7 cellular contexts compared by ENCODE assay signal in the genomic region with DNA sequence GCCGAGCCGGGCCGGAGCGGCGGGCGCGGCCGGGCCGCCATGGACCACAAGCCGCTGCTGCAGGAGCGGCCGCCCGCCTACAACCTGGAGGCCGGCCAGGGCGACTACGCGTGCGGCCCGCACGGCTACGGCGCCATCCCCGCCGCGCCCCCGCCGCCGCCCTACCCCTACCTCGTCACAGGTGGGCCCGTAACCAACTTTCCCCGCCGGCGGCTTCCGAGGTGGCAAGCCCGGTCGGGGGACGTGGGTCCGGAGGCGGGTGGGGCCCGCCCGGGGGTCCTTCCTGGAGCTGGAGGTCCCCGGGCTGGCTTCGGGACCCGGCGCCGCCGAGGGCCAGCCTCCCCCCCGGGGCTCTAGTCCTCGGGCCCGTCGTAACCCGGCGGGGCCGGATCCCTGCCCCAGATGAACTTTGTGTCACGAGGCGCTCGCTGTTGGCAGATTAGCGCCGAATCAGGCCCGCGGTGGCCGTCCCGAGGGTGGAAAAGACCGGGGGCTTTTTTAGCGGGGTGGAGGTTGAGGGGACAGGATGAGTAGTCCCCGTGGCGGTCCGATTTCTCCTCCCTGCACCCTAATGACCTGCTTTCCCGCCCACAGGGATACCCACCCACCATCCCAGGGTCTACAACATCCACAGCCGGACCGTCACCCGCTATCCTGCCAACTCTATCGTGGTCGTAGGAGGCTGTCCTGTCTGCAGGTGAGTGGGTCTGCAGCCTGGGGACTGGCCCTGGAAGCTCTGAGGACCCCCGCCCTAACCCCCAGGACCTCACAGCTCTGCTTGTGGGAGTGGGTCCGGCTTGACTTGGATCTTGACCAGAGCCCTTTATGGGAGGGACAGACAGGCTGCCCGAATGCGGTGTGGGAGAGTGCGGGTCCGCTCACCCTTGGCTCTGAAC. TPM values are rescaled to one million over a fixed set of nuclear protein-coding genes. Genes with fewer than 3 reads are reported as not detected.
A peak's percentile ranks its signal among the peaks of the same experiment; 100 is the strongest.
DNase-seq lines count a peak whose midpoint lies in the region; ATAC-seq and TF ChIP-seq lines count a peak whose summit lies in the region.

No MANE protein-coding gene starts in this region.

- DNase-seq in HAP-1 (ENCODE audit: low spot score in 2 of 2) (peak in 1 of 2 experiments; percentile 48), NT2/D1 (ENCODE audit: low read depth, low spot score) (no peak), right lobe of liver (peak; percentile 57 to 75 (median 73))
- peak; percentile 45 for DNase-seq in stimulated activated naive CD8-positive, alpha-beta T cell treated with anti-CD3 and anti-CD28 coated beads, Interleukin-15, Interleukin-2, amounts not matched to agents 100 U/mL and 50 U/mL, for 24 hours
- no peak for DNase-seq in effector CD4-positive, alpha-beta T cell

- H3K9me3 Mint-ChIP-seq in brain = no peaks in the 10 kb centered on the region

- peak overlapping the region; percentile 76 for H3K9ac ChIP-seq in NT2/D1 (ENCODE audit: insufficient read length, low read depth)

- H3K9me3 ChIP-seq in HAP-1 = no peaks in the 10 kb centered on the region
- H3K9me3 ChIP-seq in NT2/D1 (ENCODE audit: insufficient read depth, low read length) = no peaks in the 10 kb centered on the region
- no peaks in the 10 kb centered on the region for H3K9me3 ChIP-seq in right lobe of liver

- TF ChIP-seq CTCF in brain (conservative IDR thresholded peaks at IDR 0.05) = no peak
- no peak for TF ChIP-seq CTCF in right lobe of liver (IDR thresholded peaks at IDR 0.05)

- in situ Hi-C loops in HAP-1 (cut with MboI; ENCODE audit: low sequenced_read_pairs) = no loop called here

- H3K4me3 ChIP-seq in HAP-1 = peak overlapping the region; percentile 71
- peak overlapping the region; percentile 72 for H3K4me3 ChIP-seq in NT2/D1 (ENCODE audit: insufficient read length, low read depth)
- peak overlapping the region; percentile 63 to 90 (median 82) for H3K4me3 ChIP-seq in right lobe of liver

- H3K4me1 ChIP-seq in HAP-1 (peaks cover 6% of the 10 kb centered on the region), NT2/D1 (ENCODE audit: insufficient read depth, insufficient read length) (peaks cover 28% of the 10 kb centered on the region), right lobe of liver (peaks cover 0 to 56% (median 19%) of the 10 kb centered on the region in 4 donors)

- peak overlapping the region; percentile 95 to 98 (median 98) for H3K27ac ChIP-seq in right lobe of liver

- peaks cover 4% of the 10 kb centered on the region for H3K27me3 Mint-ChIP-seq in brain

- H3K36me3 ChIP-seq in HAP-1 (replicated peaks) = peaks cover 21% of the 10 kb centered on the region
- peaks cover 34% of the 10 kb centered on the region for H3K36me3 ChIP-seq in NT2/D1 (ENCODE audit: insufficient read depth, insufficient read length, low read length)
- H3K36me3 ChIP-seq in right lobe of liver = no peaks in the 10 kb centered on the region

- intact Hi-C loops in right lobe of liver (cut with DNase I) = no loop called here

- WGBS in right lobe of liver (ENCODE audit: insufficient coverage, low coverage, low lambda C conversion rate, missing lambda C conversion rate) = 0% methylated on average over 1 of the region's 80 CpGs

- peak overlapping the region; percentile 69 to 97 (median 94) for H3K27ac Mint-ChIP-seq in brain

- H3K4me1 Mint-ChIP-seq in brain = peaks cover 51% of the 10 kb centered on the region

- H3K4me3 Mint-ChIP-seq in brain = peak overlapping the region; percentile 85 to 97 (median 93)

- TF ChIP-seq POLR2A in right lobe of liver (IDR thresholded peaks at IDR 0.05) = peak; percentile 12

- H3K36me3 Mint-ChIP-seq in brain = peaks cover 9% of the 10 kb centered on the region

- peak; percentile 30 for ATAC-seq in GM18520 (IDR thresholded peaks at IDR 0.05; ENCODE audit: unreplicated experiment)
- ATAC-seq in right lobe of liver = peak in 1 of 4 donors; percentile 1
- ATAC-seq in stimulated activated naive CD8-positive, alpha-beta T cell treated with anti-CD3 and anti-CD28 coated beads, Interleukin-15, Interleukin-2, amounts not matched to agents 100 U/mL and 50 U/mL, for 24 hours = peak; percentile 20

- no peaks in the 10 kb centered on the region for H3K27me3 ChIP-seq in HAP-1 (ENCODE audit: low read depth)
- no peaks in the 10 kb centered on the region for H3K27me3 ChIP-seq in NT2/D1 (ENCODE audit: insufficient read depth, insufficient read length)
- no peaks in the 10 kb centered on the region for H3K27me3 ChIP-seq in right lobe of liver

RNA-seq across cellular contexts. Expression of gene BRI3, which starts 0.5 kb away (rescaled TPM):
- polyA plus RNA-seq in brain (ENCODE audit: insufficient read depth, low read depth, low replicate concordance) = 145 TPM
- total RNA-seq in right lobe of liver = 100 to 1,000 TPM in 4 of 6 experiments, 10 to 100 TPM in 2; 34.7 to 160 (median 137) TPM

RNA-seq across cellular contexts. Expression of gene TECPR1, which starts 30.0 kb away (rescaled TPM):
- 32.5 TPM for polyA plus RNA-seq in brain (ENCODE audit: insufficient read depth, low read depth, low replicate concordance)
- 10 to 100 TPM in 5 of 6 experiments, 1 to 10 TPM in 1; 9.4 to 14.9 (median 12.4) TPM for total RNA-seq in right lobe of liver

Comparison
In these comparisons a context has a peak if more than half of its experiments do, and no peak if none do; other contexts are left out.
1. DNase-seq: peak in right lobe of liver (3 of 3) and stimulated activated naive CD8-positive, alpha-beta T cell treated with anti-CD3 and anti-CD28 coated beads, Interleukin-15, Interleukin-2, amounts not matched to agents 100 U/mL and 50 U/mL, for 24 hours (single experiment); none in NT2/D1 (single experiment) and effector CD4-positive, alpha-beta T cell (single experiment).
2. Peak in every context shown above with its lines, with median percentiles within 50 percentile points of each other: H3K4me3 ChIP-seq.